In genomic region chr2:160109939-160110673, GRCh38 we compare ENCODE assay signal across 8 cellular contexts. TPM values are rescaled to one million over a fixed set of nuclear protein-coding genes. Genes with fewer than 3 reads are reported as not detected.
DNase-seq lines count a peak whose midpoint lies in the region; ATAC-seq and TF ChIP-seq lines count a peak whose summit lies in the region.

No MANE protein-coding gene starts in this region.

- H3K27me3 ChIP-seq in Peyer's patch = no peaks in the 10 kb centered on the region

- H3K27ac ChIP-seq in Peyer's patch = no peak overlapping the region

- no peaks in the 10 kb centered on the region for H3K4me1 Mint-ChIP-seq in activated naive CD4-positive, alpha-beta T cell treated with anti-CD3 and anti-CD28 coated beads for 36 hours (ENCODE audit: low read depth)

- no peak overlapping the region for H3K27ac Mint-ChIP-seq in activated naive CD4-positive, alpha-beta T cell treated with anti-CD3 and anti-CD28 coated beads for 36 hours

- TF ChIP-seq POLR2A in Peyer's patch (IDR thresholded peaks at IDR 0.05) = no peak

- H3K9me3 Mint-ChIP-seq in activated naive CD4-positive, alpha-beta T cell treated with anti-CD3 and anti-CD28 coated beads for 36 hours = no peaks in the 10 kb centered on the region

- no peaks in the 10 kb centered on the region for H3K9me3 ChIP-seq in Peyer's patch

- peak; percentile 83 for DNase-seq in ELR (ENCODE audit: low read depth)
- peak; percentile 65 for DNase-seq in KBM-7
- DNase-seq in Peyer's patch = peak in 2 of 3 donors; percentile 55 to 71
- DNase-seq in activated naive CD4-positive, alpha-beta T cell treated with anti-CD3 and anti-CD28 coated beads for 36 hours = peak; percentile 74
- peak; percentile 72 for DNase-seq in globus pallidus (ENCODE audit: low spot score)
- DNase-seq in pons (ENCODE audit: low spot score) = peak; percentile 85
- DNase-seq in GOT3 (lab: John Stamatoyannopoulos, UW) = no peak

- intact Hi-C loops in activated naive CD4-positive, alpha-beta T cell treated with anti-CD3 and anti-CD28 coated beads for 36 hours (cut with micrococcal nuclease) = loop anchor here (1.0 to 10.0 kb wide), 10 partner anchors 100 to 1162 kb away; no protein-coding TSS in a partner anchor

- in situ Hi-C loops in KBM-7 (cut with MboI; ENCODE audit: low pct_unique_long_range_greater_than_20kb, low sequenced_read_pairs) = no loop called here

- no peaks in the 10 kb centered on the region for H3K36me3 Mint-ChIP-seq in activated naive CD4-positive, alpha-beta T cell treated with anti-CD3 and anti-CD28 coated beads for 36 hours (ENCODE audit: low read depth)

- CTCF ChIA-PET in activated naive CD4-positive, alpha-beta T cell treated with anti-CD3 and anti-CD28 coated beads for 36 hours (lab: Charles Lee) = interaction anchor here (0.5 to 3.3 kb wide), 31 partner anchors 9 to 1218 kb away, joined by 3 to 38 read pairs (median 4); no protein-coding TSS in a partner anchor

- peaks cover 0 to 8% (median 0%) of the 10 kb centered on the region in 3 donors for H3K36me3 ChIP-seq in Peyer's patch

- H3K4me3 Mint-ChIP-seq in activated naive CD4-positive, alpha-beta T cell treated with anti-CD3 and anti-CD28 coated beads for 36 hours = no peak overlapping the region

- peak in 5 of 6 experiments; percentile 6 to 89 (median 86) for TF ChIP-seq CTCF in Peyer's patch (IDR thresholded peaks at IDR 0.05)

- no peaks in the 10 kb centered on the region for H3K4me1 ChIP-seq in Peyer's patch

- no peak overlapping the region for H3K4me3 ChIP-seq in Peyer's patch

- H3K27me3 Mint-ChIP-seq in activated naive CD4-positive, alpha-beta T cell treated with anti-CD3 and anti-CD28 coated beads for 36 hours (ENCODE audit: low read depth) = peaks cover 10% of the 10 kb centered on the region

- peak; percentile 73 for ATAC-seq in GM21619 (IDR thresholded peaks at IDR 0.05; ENCODE audit: unreplicated experiment)

RNA-seq across cellular contexts. Expression of gene PLA2R1, which starts 47.7 kb away (rescaled TPM):
- total RNA-seq in Peyer's patch = 10 to 100 TPM; 11.6 to 49.2 (median 30.5) TPM
- not detected for total RNA-seq in activated naive CD4-positive, alpha-beta T cell treated with anti-CD3 and anti-CD28 coated beads for 36 hours

Comparison
In these comparisons a context has a peak if more than half of its experiments do, and no peak if none do; other contexts are left out.
1. RNA of gene PLA2R1, which starts 47.7 kb away (total RNA-seq): 11.6 to 49.2 TPM in Peyer's patch; not detected in activated naive CD4-positive, alpha-beta T cell treated with anti-CD3 and anti-CD28 coated beads for 36 hours; every median in the first group is over 10 times any median in the second.